In genomic region chr1:74714429-74715362, GRCh38 we compare ENCODE assay signal across 13 cellular contexts. TPM values are rescaled to one million over a fixed set of nuclear protein-coding genes. Genes with fewer than 3 reads are reported as not detected.
A peak's percentile ranks its signal among the peaks of the same experiment; 100 is the strongest.
DNase-seq lines count a peak whose midpoint lies in the region; ATAC-seq and TF ChIP-seq lines count a peak whose summit lies in the region.
"Had no signal": no experiment of that assay in that cellular context is flagged by ENCODE, and none has a peak within 500 bp of the region (broad histone marks: within the 10 kb centered on the region; RNA-seq: fewer than 3 reads in every experiment).

No MANE protein-coding gene starts in this region.

- no peak overlapping the region for H3K27ac Mint-ChIP-seq in stimulated activated memory B cell treated with anti-CD40 and anti-IgM and Interleukin-4, amounts not matched to agents 10 μg/mL and 1 μg/mL and 100 μg/mL, for 72 hours
- no peak overlapping the region for H3K27ac Mint-ChIP-seq in stimulated activated effector memory CD8-positive, alpha-beta T cell treated with anti-CD3 and anti-CD28 coated beads, Interleukin-12 subunit alpha, Interleukin-12 subunit beta, amount 100 ng/mL, for 72 hours
- H3K27ac Mint-ChIP-seq: activated T-helper 17 cell treated with anti-CD3 and anti-CD28 coated beads, Interleukin-2, amount 50 U/mL, for 72 hours had no signal

- peaks cover 16% of the 10 kb centered on the region for H3K36me3 Mint-ChIP-seq in stimulated activated memory B cell treated with anti-CD40 and anti-IgM and Interleukin-4, amounts not matched to agents 10 μg/mL and 1 μg/mL and 100 μg/mL, for 72 hours
- peaks cover 39% of the 10 kb centered on the region for H3K36me3 Mint-ChIP-seq in stimulated activated effector memory CD8-positive, alpha-beta T cell treated with anti-CD3 and anti-CD28 coated beads, Interleukin-12 subunit alpha, Interleukin-12 subunit beta, amount 100 ng/mL, for 72 hours

- no peaks in the 10 kb centered on the region for H3K9me3 Mint-ChIP-seq in stimulated activated memory B cell treated with anti-CD40 and anti-IgM and Interleukin-4, amounts not matched to agents 10 μg/mL and 1 μg/mL and 100 μg/mL, for 72 hours
- H3K9me3 Mint-ChIP-seq in stimulated activated effector memory CD8-positive, alpha-beta T cell treated with anti-CD3 and anti-CD28 coated beads, Interleukin-12 subunit alpha, Interleukin-12 subunit beta, amount 100 ng/mL, for 72 hours, result no peaks in the 10 kb centered on the region
- H3K9me3 Mint-ChIP-seq: activated T-helper 17 cell treated with anti-CD3 and anti-CD28 coated beads, Interleukin-2, amount 50 U/mL, for 72 hours; central memory CD8-positive, alpha-beta T cell; naive B cell had no signal

- intact Hi-C loops in ovary (cut with DNase I), result no loop called here

- H3K4me1 ChIP-seq in upper lobe of left lung (no peaks in the 10 kb centered on the region), ovary (ENCODE audit: insufficient read depth) (no peaks in the 10 kb centered on the region)

- no peaks in the 10 kb centered on the region for H3K4me1 Mint-ChIP-seq in stimulated activated memory B cell treated with anti-CD40 and anti-IgM and Interleukin-4, amounts not matched to agents 10 μg/mL and 1 μg/mL and 100 μg/mL, for 72 hours
- peaks cover 6% of the 10 kb centered on the region for H3K4me1 Mint-ChIP-seq in stimulated activated effector memory CD8-positive, alpha-beta T cell treated with anti-CD3 and anti-CD28 coated beads, Interleukin-12 subunit alpha, Interleukin-12 subunit beta, amount 100 ng/mL, for 72 hours
- H3K4me1 Mint-ChIP-seq: activated T-helper 17 cell treated with anti-CD3 and anti-CD28 coated beads, Interleukin-2, amount 50 U/mL, for 72 hours; central memory CD8-positive, alpha-beta T cell; naive B cell had no signal

- H3K4me3 ChIP-seq in upper lobe of left lung (no peak overlapping the region), ovary (no peak overlapping the region)

- TF ChIP-seq CTCF in upper lobe of left lung (IDR thresholded peaks at IDR 0.05) (no peak), ovary (IDR thresholded peaks at IDR 0.05) (no peak)

- H3K36me3 ChIP-seq in upper lobe of left lung, result peaks cover 5 to 92% (median 34%) of the 10 kb centered on the region in 4 donors
- no peaks in the 10 kb centered on the region for H3K36me3 ChIP-seq in ovary

- no peak overlapping the region for H3K27ac ChIP-seq in upper lobe of left lung
- H3K27ac ChIP-seq in ovary, result no peak overlapping the region

- DNase-seq in stimulated activated effector memory CD8-positive, alpha-beta T cell treated with anti-CD3 and anti-CD28 coated beads, Interleukin-12 subunit alpha, Interleukin-12 subunit beta, amount 100 ng/mL, for 72 hours (ENCODE audit: low spot score in 2 of 2), result no peak
- DNase-seq in upper lobe of left lung (no peak), germinal center (ENCODE audit: low spot score) (no peak), ovary (no peak)
- DNase-seq: DMS 273 treated with DMSO at 0.1 percent for 48 hours, naive B cell had no signal

- TF ChIP-seq POLR2A in upper lobe of left lung (IDR thresholded peaks at IDR 0.05) (no peak), ovary (IDR thresholded peaks at IDR 0.05) (no peak)

- H3K27me3 ChIP-seq in upper lobe of left lung (no peaks in the 10 kb centered on the region), ovary (no peaks in the 10 kb centered on the region)

- peak; percentile 65 for ATAC-seq in GM19351 (IDR thresholded peaks at IDR 0.05; ENCODE audit: unreplicated experiment)
- ATAC-seq in HG02610 (IDR thresholded peaks at IDR 0.05; ENCODE audit: unreplicated experiment), result peak; percentile 83
- peak; percentile 67 for ATAC-seq in HG03460 (IDR thresholded peaks at IDR 0.05; ENCODE audit: unreplicated experiment)
- ATAC-seq in stimulated activated memory B cell treated with anti-CD40 and anti-IgM and Interleukin-4, amounts not matched to agents 10 μg/mL and 1 μg/mL and 100 μg/mL, for 72 hours, result peak; percentile 45
- no peak for ATAC-seq in stimulated activated effector memory CD8-positive, alpha-beta T cell treated with anti-CD3 and anti-CD28 coated beads, Interleukin-12 subunit alpha, Interleukin-12 subunit beta, amount 100 ng/mL, for 72 hours
- ATAC-seq in upper lobe of left lung (ENCODE audit: low FRiP score in 2 of 2), result no peak
- ATAC-seq: activated T-helper 17 cell treated with anti-CD3 and anti-CD28 coated beads, Interleukin-2, amount 50 U/mL, for 72 hours had no signal

- WGBS in upper lobe of left lung, 2 donors, result 68 to 79% methylated on average over 1 of the region's 1 CpG
- WGBS in ovary, 3 donors, result 32 to 44% (median 43%) methylated on average over 1 of the region's 1 CpG

- no peaks in the 10 kb centered on the region for H3K27me3 Mint-ChIP-seq in stimulated activated memory B cell treated with anti-CD40 and anti-IgM and Interleukin-4, amounts not matched to agents 10 μg/mL and 1 μg/mL and 100 μg/mL, for 72 hours
- H3K27me3 Mint-ChIP-seq: activated T-helper 17 cell treated with anti-CD3 and anti-CD28 coated beads, Interleukin-2, amount 50 U/mL, for 72 hours; central memory CD8-positive, alpha-beta T cell; naive B cell had no signal

- H3K9me3 ChIP-seq in upper lobe of left lung (no peaks in the 10 kb centered on the region), ovary (no peaks in the 10 kb centered on the region)

- TF ChIP-seq EP300 in upper lobe of left lung (IDR thresholded peaks at IDR 0.05), result no peak
- TF ChIP-seq EP300 in ovary (IDR thresholded peaks at IDR 0.05), result no peak

- no peak overlapping the region for H3K4me3 Mint-ChIP-seq in stimulated activated memory B cell treated with anti-CD40 and anti-IgM and Interleukin-4, amounts not matched to agents 10 μg/mL and 1 μg/mL and 100 μg/mL, for 72 hours
- H3K4me3 Mint-ChIP-seq in stimulated activated effector memory CD8-positive, alpha-beta T cell treated with anti-CD3 and anti-CD28 coated beads, Interleukin-12 subunit alpha, Interleukin-12 subunit beta, amount 100 ng/mL, for 72 hours, result no peak overlapping the region
- H3K4me3 Mint-ChIP-seq: activated T-helper 17 cell treated with anti-CD3 and anti-CD28 coated beads, Interleukin-2, amount 50 U/mL, for 72 hours; central memory CD8-positive, alpha-beta T cell; naive B cell had no signal

RNA-seq across cellular contexts. Expression of gene CRYZ, which starts 18.2 kb away (rescaled TPM):
- total RNA-seq in upper lobe of left lung (10 to 100 TPM; 11.5 to 43.2 (median 34.6) TPM), ovary (10 to 100 TPM; 24.9 to 75.8 (median 28.8) TPM)
- polyA plus RNA-seq in ovary, result 10 to 100 TPM; 24.0 to 24.5 TPM

RNA-seq across cellular contexts. Expression of gene TYW3, which starts 18.3 kb away (rescaled TPM):
- total RNA-seq in upper lobe of left lung (10 to 100 TPM in 5 of 6 donors, 1 to 10 TPM in 1; 3.1 to 18.0 (median 14.2) TPM), ovary (10 to 100 TPM; 11.6 to 30.9 (median 24.9) TPM)
- 10 to 100 TPM; 18.3 to 21.7 TPM for polyA plus RNA-seq in ovary

RNA-seq across cellular contexts. Expression of gene ERICH3, which starts 41.1 kb away (rescaled TPM):
- 10 to 100 TPM in 2 of 6 donors, 1 to 10 TPM in 3, under 1 TPM in 1; 0.23 to 37.5 (median 3.7) TPM for total RNA-seq in upper lobe of left lung
- 10 to 100 TPM in 1 of 7 donors, 1 to 10 TPM in 3, under 1 TPM in 3; 0.05 to 10.9 (median 1.1) TPM for total RNA-seq in ovary
- polyA plus RNA-seq in ovary, result under 1 TPM; 0.07 to 0.23 TPM
- total RNA-seq: activated T-helper 17 cell treated with anti-CD3 and anti-CD28 coated beads, Interleukin-2, amount 50 U/mL, for 72 hours; NCI-H460 had no signal

Comparison
In these comparisons a context has a peak if more than half of its experiments do, and no peak if none do; other contexts are left out.
1. ATAC-seq: peak in GM19351 (single experiment), HG02610 (single experiment), HG03460 (single experiment) and stimulated activated memory B cell treated with anti-CD40 and anti-IgM and Interleukin-4, amounts not matched to agents 10 μg/mL and 1 μg/mL and 100 μg/mL, for 72 hours (single experiment); none in stimulated activated effector memory CD8-positive, alpha-beta T cell treated with anti-CD3 and anti-CD28 coated beads, Interleukin-12 subunit alpha, Interleukin-12 subunit beta, amount 100 ng/mL, for 72 hours (single experiment) and upper lobe of left lung (0 of 2).